Comparison of ENCODE assay signal across 10 cellular contexts in the genomic region with DNA sequence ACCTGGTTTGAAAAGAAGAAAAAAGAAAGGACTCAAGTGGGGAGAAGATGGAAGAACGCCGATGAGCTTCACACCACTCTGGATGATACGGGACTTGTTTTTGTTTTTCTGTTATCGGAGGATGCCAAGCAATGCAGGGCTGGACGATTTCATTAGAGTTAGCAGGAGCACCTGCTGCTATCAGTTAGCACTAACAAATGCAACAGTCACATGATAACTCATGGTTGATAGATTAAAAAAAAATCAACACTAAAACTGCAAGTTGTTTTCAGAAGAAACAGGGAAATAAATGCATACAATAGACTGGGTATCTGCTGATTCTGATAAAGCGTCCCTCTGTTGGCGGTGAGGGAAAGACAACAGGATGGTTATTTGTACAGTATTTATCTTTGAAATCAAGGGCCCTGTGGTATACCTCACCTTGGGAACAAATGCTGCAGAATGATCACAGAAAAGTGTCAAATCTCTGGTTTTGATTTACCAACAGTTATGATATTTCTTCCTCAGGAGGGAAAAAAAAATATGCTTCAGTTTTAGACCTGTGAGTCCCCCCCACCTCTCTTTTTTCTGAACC.
DNase-seq lines count a peak whose midpoint lies in the region; ATAC-seq and TF ChIP-seq lines count a peak whose summit lies in the region.
"Had no signal": no experiment of that assay in that cellular context is flagged by ENCODE, and none has a peak within 500 bp of the region (broad histone marks: within the 10 kb centered on the region; RNA-seq: fewer than 3 reads in every experiment).

No MANE protein-coding gene starts in this region.

- H3K4me1 ChIP-seq in muscle layer of colon (ENCODE audit: insufficient read depth, low read length) (peaks cover 66% of the 10 kb centered on the region), thyroid gland (peaks cover 49 to 54% of the 10 kb centered on the region in 2 donors), Peyer's patch (peaks cover 0 to 22% (median 3%) of the 10 kb centered on the region in 4 donors)

- H3K4me3 ChIP-seq in muscle layer of colon (ENCODE audit: low read depth in 1 of 2, low read length in 2 of 2) (no peak overlapping the region), thyroid gland (replicated peaks in 1 of 3) (no peak overlapping the region), Peyer's patch (no peak overlapping the region)
- H3K4me3 ChIP-seq: BLaER1 had no signal

- in situ Hi-C loops in GM13976 (cut with MboI; ENCODE audit: low sequenced_read_pairs, unreplicated experiment), result no loop called here

- 73 to 78% methylated on average over 7 of the region's 7 CpGs for WGBS in thyroid gland, 2 donors

- intact Hi-C loops in activated naive CD4-positive, alpha-beta T cell treated with anti-CD3 and anti-CD28 coated beads for 36 hours (cut with micrococcal nuclease), result loop anchor here (5.0 kb wide), 3 partner anchors 456 to 644 kb away; no protein-coding TSS in a partner anchor
- intact Hi-C loops in thyroid gland (cut with DNase I), result no loop called here

- no peaks in the 10 kb centered on the region for H3K27me3 Mint-ChIP-seq in activated naive CD4-positive, alpha-beta T cell treated with anti-CD3 and anti-CD28 coated beads for 36 hours (ENCODE audit: low read depth)
- no peaks in the 10 kb centered on the region for H3K27me3 Mint-ChIP-seq in activated naive CD8-positive, alpha-beta T cell treated with anti-CD3 and anti-CD28 coated beads, Interleukin-2, amount 50 U/mL, for 24 hours

- TF ChIP-seq POLR2A in thyroid gland (IDR thresholded peaks at IDR 0.05) (no peak), Peyer's patch (IDR thresholded peaks at IDR 0.05) (no peak)

- no peak overlapping the region for H3K4me3 Mint-ChIP-seq in activated naive CD4-positive, alpha-beta T cell treated with anti-CD3 and anti-CD28 coated beads for 36 hours
- no peak overlapping the region for H3K4me3 Mint-ChIP-seq in activated naive CD8-positive, alpha-beta T cell treated with anti-CD3 and anti-CD28 coated beads, Interleukin-2, amount 50 U/mL, for 24 hours

- H3K9me3 ChIP-seq in muscle layer of colon (ENCODE audit: low read length) (no peaks in the 10 kb centered on the region), thyroid gland (no peaks in the 10 kb centered on the region), Peyer's patch (no peaks in the 10 kb centered on the region)
- H3K9me3 ChIP-seq: BLaER1 had no signal

- H3K4me1 Mint-ChIP-seq in activated naive CD4-positive, alpha-beta T cell treated with anti-CD3 and anti-CD28 coated beads for 36 hours (ENCODE audit: low read depth), result peaks cover 73% of the 10 kb centered on the region
- H3K4me1 Mint-ChIP-seq in activated naive CD8-positive, alpha-beta T cell treated with anti-CD3 and anti-CD28 coated beads, Interleukin-2, amount 50 U/mL, for 24 hours, result peaks cover 82% of the 10 kb centered on the region

- peak overlapping the region; percentile 71 for H3K27ac Mint-ChIP-seq in activated naive CD4-positive, alpha-beta T cell treated with anti-CD3 and anti-CD28 coated beads for 36 hours
- H3K27ac Mint-ChIP-seq in activated naive CD8-positive, alpha-beta T cell treated with anti-CD3 and anti-CD28 coated beads, Interleukin-2, amount 50 U/mL, for 24 hours, result peak overlapping the region; percentile 97

- no peak for DNase-seq in activated naive CD4-positive, alpha-beta T cell treated with anti-CD3 and anti-CD28 coated beads for 36 hours
- DNase-seq in activated naive CD4-positive, alpha-beta T cell treated with Interleukin-2 at 50 U/mL for 16 hours, result no peak
- DNase-seq in activated naive CD8-positive, alpha-beta T cell treated with anti-CD3 and anti-CD28 coated beads, Interleukin-2, amount 50 U/mL, for 24 hours, result no peak
- DNase-seq in thyroid gland (no peak), OCI-M1 (lab: John Stamatoyannopoulos, UW) (no peak), GM13976 (ENCODE audit: low spot score) (no peak), Peyer's patch (no peak)
- DNase-seq: NCI-H1694 treated with DMSO at 0.1 percent for 48 hours had no signal

- H3K27ac ChIP-seq in muscle layer of colon (ENCODE audit: low read depth, low read length), result peak overlapping the region; percentile 66
- peak overlapping the region; percentile 50 to 85 (median 71) for H3K27ac ChIP-seq in thyroid gland
- peak overlapping the region in 2 of 4 donors; percentile 8 to 13 for H3K27ac ChIP-seq in Peyer's patch
- H3K27ac ChIP-seq: BLaER1 had no signal

- H3K27me3 ChIP-seq in muscle layer of colon (ENCODE audit: control insufficient read depth in 1 of 2, insufficient read depth in 2 of 2, low read length in 2 of 2), result no peaks in the 10 kb centered on the region
- H3K27me3 ChIP-seq in thyroid gland, result no peaks in the 10 kb centered on the region
- H3K27me3 ChIP-seq in Peyer's patch, result no peaks in the 10 kb centered on the region
- H3K27me3 ChIP-seq: BLaER1 had no signal

- H3K9me3 Mint-ChIP-seq in activated naive CD4-positive, alpha-beta T cell treated with anti-CD3 and anti-CD28 coated beads for 36 hours, result peaks cover 2% of the 10 kb centered on the region
- peaks cover 3% of the 10 kb centered on the region for H3K9me3 Mint-ChIP-seq in activated naive CD8-positive, alpha-beta T cell treated with anti-CD3 and anti-CD28 coated beads, Interleukin-2, amount 50 U/mL, for 24 hours

- no peaks in the 10 kb centered on the region for H3K36me3 ChIP-seq in muscle layer of colon (ENCODE audit: insufficient read depth, low read length)
- H3K36me3 ChIP-seq in thyroid gland, result no peaks in the 10 kb centered on the region
- H3K36me3 ChIP-seq in Peyer's patch, result no peaks in the 10 kb centered on the region
- H3K36me3 ChIP-seq: BLaER1 had no signal

- TF ChIP-seq CTCF in thyroid gland (IDR thresholded peaks at IDR 0.05) (no peak), GM13976 (IDR thresholded peaks at IDR 0.05; ENCODE audit: borderline replicate concordance, control extremely low read depth, extremely low read depth, insufficient read depth, missing control alignments) (no peak), Peyer's patch (IDR thresholded peaks at IDR 0.05) (no peak)

- peaks cover 12% of the 10 kb centered on the region for H3K36me3 Mint-ChIP-seq in activated naive CD4-positive, alpha-beta T cell treated with anti-CD3 and anti-CD28 coated beads for 36 hours (ENCODE audit: low read depth)
- H3K36me3 Mint-ChIP-seq in activated naive CD8-positive, alpha-beta T cell treated with anti-CD3 and anti-CD28 coated beads, Interleukin-2, amount 50 U/mL, for 24 hours (ENCODE audit: low read depth), result peaks cover 46% of the 10 kb centered on the region

- no peak overlapping the region for H3K9ac ChIP-seq in muscle layer of colon (ENCODE audit: low read length)
- H3K9ac ChIP-seq: BLaER1 had no signal

- ATAC-seq in activated naive CD8-positive, alpha-beta T cell treated with anti-CD3 and anti-CD28 coated beads, Interleukin-2, amount 50 U/mL, for 24 hours, result no peak

- CTCF ChIA-PET in activated naive CD4-positive, alpha-beta T cell treated with anti-CD3 and anti-CD28 coated beads for 36 hours (lab: Charles Lee), result interaction anchor here (0.5 to 1.2 kb wide), 4 partner anchors 51 to 578 kb away, joined by 3 to 5 read pairs (median 4); no protein-coding TSS in a partner anchor
